22 cellular contexts compared by ENCODE assay signal in genomic region chr22:49664371-49664881, GRCh38.
DNase-seq lines count a peak whose midpoint lies in the region; ATAC-seq and TF ChIP-seq lines count a peak whose summit lies in the region.
"Had no signal": no experiment of that assay in that cellular context is flagged by ENCODE, and none has a peak within 500 bp of the region (broad histone marks: within the 10 kb centered on the region; RNA-seq: fewer than 3 reads in every experiment).

No MANE protein-coding gene starts in this region.

- no peaks in the 10 kb centered on the region for H3K36me3 Mint-ChIP-seq in brain

- TF ChIP-seq EP300 in upper lobe of left lung (IDR thresholded peaks at IDR 0.05) (no peak), esophagus muscularis mucosa (IDR thresholded peaks at IDR 0.05) (no peak)

- WGBS in upper lobe of left lung, 2 donors: 67 to 78% methylated on average over 8 to 21 of the region's 21 CpGs
- 75% methylated on average over 20 of the region's 21 CpGs for WGBS in esophagus muscularis mucosa

- H3K4me1 ChIP-seq in upper lobe of left lung (peaks cover 19 to 50% (median 38%) of the 10 kb centered on the region in 4 donors), esophagus muscularis mucosa (peaks cover 0 to 12% (median 2%) of the 10 kb centered on the region in 4 donors)
- H3K4me1 ChIP-seq: Caco-2, vagina had no signal

- peak overlapping the region in 2 of 5 experiments; percentile 30 to 59 for H3K4me3 Mint-ChIP-seq in brain
- H3K4me3 Mint-ChIP-seq: activated CD4-positive, alpha-beta T cell treated with anti-CD3 and anti-CD28 coated beads, Interleukin-2, amount 10 ng/mL, durations not matched to agents 7 days and 5 days; central memory CD8-positive, alpha-beta T cell; effector memory CD8-positive, alpha-beta T cell; stimulated activated naive CD8-positive, alpha-beta T cell treated with anti-CD3 and anti-CD28 coated beads, Interleukin-15, Interleukin-2, amounts not matched to agents 100 ng/mL and 50 ng/mL, for 24 hours had no signal

- ATAC-seq in Right ventricle myocardium inferior: no peak
- ATAC-seq in upper lobe of left lung (ENCODE audit: low FRiP score in 2 of 2): no peak
- ATAC-seq: effector memory CD8-positive, alpha-beta T cell; HCT116; heart left ventricle; HepG2 had no signal

- peak overlapping the region in 1 of 4 donors; percentile 5 for H3K4me3 ChIP-seq in upper lobe of left lung
- H3K4me3 ChIP-seq in esophagus muscularis mucosa: no peak overlapping the region
- H3K4me3 ChIP-seq: heart left ventricle, vagina had no signal

- peak overlapping the region in 4 of 5 experiments; percentile 42 to 88 (median 71) for H3K27ac Mint-ChIP-seq in brain
- H3K27ac Mint-ChIP-seq: activated CD4-positive, alpha-beta T cell treated with anti-CD3 and anti-CD28 coated beads, Interleukin-2, amount 10 ng/mL, durations not matched to agents 7 days and 5 days; effector memory CD8-positive, alpha-beta T cell; stimulated activated naive CD8-positive, alpha-beta T cell treated with anti-CD3 and anti-CD28 coated beads, Interleukin-15, Interleukin-2, amounts not matched to agents 100 ng/mL and 50 ng/mL, for 24 hours had no signal

- peaks cover 37% of the 10 kb centered on the region for H3K27me3 Mint-ChIP-seq in brain
- H3K27me3 Mint-ChIP-seq: stimulated activated naive CD8-positive, alpha-beta T cell treated with anti-CD3 and anti-CD28 coated beads, Interleukin-15, Interleukin-2, amounts not matched to agents 100 ng/mL and 50 ng/mL, for 24 hours had no signal

- DNase-seq in Right ventricle myocardium inferior (ENCODE audit: missing footprints) (peak; percentile 50), cardiac septum (ENCODE audit: low spot score) (no peak), midbrain (lab: John Stamatoyannopoulos, UW) (peak; percentile 35), upper lobe of left lung (peak; percentile 20 to 60), NCI-H2227 (lab: John Stamatoyannopoulos, UW; ENCODE audit: unreplicated experiment) (no peak), amniotic stem cell (lab: John Stamatoyannopoulos, UW) (no peak), esophagus muscularis mucosa (ENCODE audit: extremely low spot score) (no peak)
- DNase-seq: activated CD4-positive, alpha-beta T cell treated with anti-CD3 and anti-CD28 coated beads, Interleukin-2, amount 10 ng/mL, durations not matched to agents 7 days and 5 days; Caco-2; effector memory CD8-positive, alpha-beta T cell; EL; NCI-H146; NCI-H2227 treated with DMSO at 0.1 percent for 48 hours; NK-92 treated with Interleukin-12 subunit alpha and Interleukin-12 subunit beta, amount 100 ng/mL, for 24 hours; SW 1271 had no signal

- H3K27me3 ChIP-seq in upper lobe of left lung (no peaks in the 10 kb centered on the region), esophagus muscularis mucosa (peaks cover 0 to 88% (median 7%) of the 10 kb centered on the region in 4 donors)
- H3K27me3 ChIP-seq: vagina had no signal

- no peak for TF ChIP-seq POLR2A in upper lobe of left lung (IDR thresholded peaks at IDR 0.05)
- no peak for TF ChIP-seq POLR2A in esophagus muscularis mucosa (IDR thresholded peaks at IDR 0.05; ENCODE audit: low read depth)

- intact Hi-C loops in Right ventricle myocardium inferior (cut with DNase I) (no loop called here), cardiac septum (cut with DNase I) (no loop called here), esophagus muscularis mucosa (cut with DNase I) (no loop called here)

- no peaks in the 10 kb centered on the region for H3K36me3 ChIP-seq in upper lobe of left lung
- no peaks in the 10 kb centered on the region for H3K36me3 ChIP-seq in esophagus muscularis mucosa
- H3K36me3 ChIP-seq: heart left ventricle, vagina had no signal

- H3K27ac ChIP-seq in upper lobe of left lung (peak overlapping the region; percentile 46 to 82 (median 60)), esophagus muscularis mucosa (replicated peaks in 1 of 4) (no peak overlapping the region)
- H3K27ac ChIP-seq: vagina had no signal

- TF ChIP-seq CTCF in brain (conservative IDR thresholded peaks at IDR 0.05) (no peak), upper lobe of left lung (IDR thresholded peaks at IDR 0.05) (no peak), esophagus muscularis mucosa (IDR thresholded peaks at IDR 0.05) (no peak)

- H3K4me1 Mint-ChIP-seq in brain: peaks cover 24% of the 10 kb centered on the region

- peaks cover 0 to 9% (median 4%) of the 10 kb centered on the region in 5 experiments for H3K9me3 Mint-ChIP-seq in brain
- H3K9me3 Mint-ChIP-seq: central memory CD8-positive, alpha-beta T cell; effector memory CD8-positive, alpha-beta T cell; stimulated activated naive CD8-positive, alpha-beta T cell treated with anti-CD3 and anti-CD28 coated beads, Interleukin-15, Interleukin-2, amounts not matched to agents 100 ng/mL and 50 ng/mL, for 24 hours had no signal

- H3K9me3 ChIP-seq in upper lobe of left lung: no peaks in the 10 kb centered on the region
- H3K9me3 ChIP-seq in esophagus muscularis mucosa: no peaks in the 10 kb centered on the region
- H3K9me3 ChIP-seq: Caco-2, heart left ventricle, vagina had no signal

Comparison
In these comparisons a context has a peak if more than half of its experiments do, and no peak if none do; other contexts are left out.
1. DNase-seq: peak in Right ventricle myocardium inferior (single experiment), midbrain (single experiment) and upper lobe of left lung (2 of 2); none in cardiac septum (single experiment), NCI-H2227 (single experiment), amniotic stem cell (single experiment) and esophagus muscularis mucosa (single experiment).
2. H3K27ac ChIP-seq: peak in upper lobe of left lung (4 of 4); none in esophagus muscularis mucosa (0 of 4).